8 cellular contexts compared by ENCODE assay signal in the genomic region with DNA sequence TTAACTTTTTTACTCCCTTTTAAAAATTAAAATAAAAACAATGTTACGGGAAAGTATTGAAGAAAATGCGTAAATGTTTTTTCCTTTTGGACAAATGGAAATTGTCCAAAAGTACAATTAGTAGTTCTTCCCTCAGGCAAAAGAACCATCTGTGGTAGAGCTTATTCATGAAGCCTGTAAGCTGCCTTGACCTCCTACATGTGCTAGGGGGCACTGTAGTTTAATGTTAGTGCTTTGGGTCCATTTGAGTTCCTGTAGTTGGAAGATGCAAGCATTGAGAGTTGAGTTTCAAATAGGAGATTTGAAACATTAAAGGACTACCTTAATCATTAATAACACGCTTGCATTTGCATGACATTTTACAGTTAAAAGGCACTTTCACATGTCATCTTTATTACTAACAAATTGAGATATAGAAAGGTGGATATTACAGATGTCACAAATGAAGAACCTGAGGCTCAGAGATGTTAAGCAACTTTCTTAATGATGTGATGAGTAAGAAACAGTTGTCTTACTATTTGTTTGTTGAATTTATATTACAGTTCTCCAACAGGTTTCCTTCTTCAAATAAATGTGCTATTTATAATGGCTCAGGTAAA. TPM values are rescaled to one million over a fixed set of nuclear protein-coding genes. Genes with fewer than 3 reads are reported as not detected.
A peak's percentile ranks its signal among the peaks of the same experiment; 100 is the strongest.
DNase-seq lines count a peak whose midpoint lies in the region; ATAC-seq and TF ChIP-seq lines count a peak whose summit lies in the region.

No MANE protein-coding gene starts in this region.

- intact Hi-C loops in stomach (cut with DNase I; ENCODE audit: low total_unique reads) = no loop called here

- no peaks in the 10 kb centered on the region for H3K9me3 Mint-ChIP-seq in activated naive CD8-positive, alpha-beta T cell treated with anti-CD3 and anti-CD28 coated beads for 36 hours

- TF ChIP-seq CTCF in C4-2B (conservative IDR thresholded peaks at IDR 0.05) (peak; percentile 81), foreskin keratinocyte (conservative IDR thresholded peaks at IDR 0.05) (peak; percentile 76), stomach (IDR thresholded peaks at IDR 0.05) (peak in 4 of 7 experiments; percentile 23 to 39 (median 29))

- H3K9me3 ChIP-seq in stomach = no peaks in the 10 kb centered on the region

- H3K27me3 Mint-ChIP-seq in activated naive CD8-positive, alpha-beta T cell treated with anti-CD3 and anti-CD28 coated beads for 36 hours = peaks cover 23% of the 10 kb centered on the region

- no peaks in the 10 kb centered on the region for H3K36me3 ChIP-seq in stomach

- H3K27ac ChIP-seq in C4-2B = no peak overlapping the region
- H3K27ac ChIP-seq in foreskin keratinocyte = no peak overlapping the region
- H3K27ac ChIP-seq in stomach = no peak overlapping the region

- 36 to 40% (median 38%) methylated on average over 3 of the region's 3 CpGs for WGBS in stomach, 5 donors

- H3K36me3 Mint-ChIP-seq in activated naive CD8-positive, alpha-beta T cell treated with anti-CD3 and anti-CD28 coated beads for 36 hours = no peaks in the 10 kb centered on the region

- H3K4me1 ChIP-seq in foreskin keratinocyte = peaks cover 3% of the 10 kb centered on the region
- H3K4me1 ChIP-seq in stomach = peaks cover 0 to 26% (median 14%) of the 10 kb centered on the region in 4 donors

- no peak for TF ChIP-seq EP300 in stomach (IDR thresholded peaks at IDR 0.05)

- H3K4me3 Mint-ChIP-seq in activated naive CD8-positive, alpha-beta T cell treated with anti-CD3 and anti-CD28 coated beads for 36 hours = no peak overlapping the region

- ATAC-seq in HG02884 (IDR thresholded peaks at IDR 0.05; ENCODE audit: unreplicated experiment) (peak; percentile 61), foreskin keratinocyte (peak; percentile 59), GM21737 (IDR thresholded peaks at IDR 0.05; ENCODE audit: unreplicated experiment) (no peak)

- H3K27me3 ChIP-seq in foreskin keratinocyte (no peaks in the 10 kb centered on the region), stomach (no peaks in the 10 kb centered on the region)

- no peak overlapping the region for H3K27ac Mint-ChIP-seq in activated naive CD8-positive, alpha-beta T cell treated with anti-CD3 and anti-CD28 coated beads for 36 hours

- no peaks in the 10 kb centered on the region for H3K4me1 Mint-ChIP-seq in activated naive CD8-positive, alpha-beta T cell treated with anti-CD3 and anti-CD28 coated beads for 36 hours

- TF ChIP-seq POLR2A in stomach (IDR thresholded peaks at IDR 0.05) = no peak

- DNase-seq in RPMI7951 (ENCODE audit: low read depth) (peak; percentile 32), foreskin keratinocyte (peak in 1 of 2 donors; percentile 77), stomach (no peak), NCI-H2107 (lab: John Stamatoyannopoulos, UW) (no peak)
- no peak for DNase-seq in activated naive CD8-positive, alpha-beta T cell treated with anti-CD3 and anti-CD28 coated beads for 36 hours

- no peak overlapping the region for H3K4me3 ChIP-seq in stomach

RNA-seq across cellular contexts. Expression of gene ZNF385D, which starts 1.8 kb away (rescaled TPM):
- not detected in 2 replicates for total RNA-seq in RPMI7951 (2014; rRNA removed; shearing (Covaris generic))
- total RNA-seq in foreskin keratinocyte = 1.6 and 1.7 TPM in 2 replicates
- 1.2 and 2.3 TPM in 2 replicates for polyA plus RNA-seq in foreskin keratinocyte
- 1 to 10 TPM in 2 of 5 donors, under 1 TPM in 1, not detected in 2; 0.89 to 7.2 (median 1.3) TPM for total RNA-seq in stomach
- polyA plus RNA-seq in stomach = 1 to 10 TPM in 1 of 3 donors, under 1 TPM in 2; 0.31 to 1.1 (median 0.38) TPM
- total RNA-seq in activated naive CD8-positive, alpha-beta T cell treated with anti-CD3 and anti-CD28 coated beads for 36 hours = not detected

Comparison
In these comparisons a context has a peak if more than half of its experiments do, and no peak if none do; other contexts are left out.
1. CTCF ChIP-seq: peak in every context shown above with its lines; median percentile 81 in C4-2B; 76 in foreskin keratinocyte; 29 in stomach.